1 cellular context compared by ENCODE assay signal in the genomic region with DNA sequence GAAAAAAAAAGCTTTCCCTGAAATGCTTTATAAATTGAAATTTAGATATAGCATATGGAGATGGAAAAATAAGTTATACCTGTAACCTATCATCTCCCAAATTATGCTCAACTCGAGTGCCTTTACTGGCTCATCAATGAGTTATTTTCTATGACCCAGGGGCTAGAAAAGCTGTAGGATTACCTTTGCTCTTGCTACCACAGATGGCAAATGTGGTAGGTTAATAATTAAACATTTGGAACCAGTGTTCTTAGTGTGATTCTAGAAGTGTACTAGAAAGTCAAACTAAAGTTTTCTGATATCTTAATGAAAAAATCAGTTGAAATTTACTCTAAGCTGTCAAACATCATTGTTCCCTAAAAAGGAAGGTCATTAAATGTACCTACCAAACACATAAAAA.
TF ChIP-seq lines count a peak whose summit lies in the region.

No MANE protein-coding gene starts in this region.

TF ChIP-seq in GM12878, 131 proteins besides CTCF, POLR2A, EP300 and RAD21:
- no peak for TF ChIP-seq CREB1 (IDR thresholded peaks at IDR 0.05; ENCODE audit: low read depth)
- TF ChIP-seq RCOR1 (conservative IDR thresholded peaks at IDR 0.05; ENCODE audit: low read depth, low read length), result no peak
- TF ChIP-seq IRF4 (IDR thresholded peaks at IDR 0.05; ENCODE audit: low read depth, low read length), result no peak
- no peak for TF ChIP-seq HDGF (IDR thresholded peaks at IDR 0.05)
- no peak for TF ChIP-seq MYB (IDR thresholded peaks at IDR 0.05; ENCODE audit: borderline replicate concordance, low read depth, low read length)
- TF ChIP-seq ZSCAN29 (IDR thresholded peaks at IDR 0.05), result no peak
- TF ChIP-seq, protein P1, sequence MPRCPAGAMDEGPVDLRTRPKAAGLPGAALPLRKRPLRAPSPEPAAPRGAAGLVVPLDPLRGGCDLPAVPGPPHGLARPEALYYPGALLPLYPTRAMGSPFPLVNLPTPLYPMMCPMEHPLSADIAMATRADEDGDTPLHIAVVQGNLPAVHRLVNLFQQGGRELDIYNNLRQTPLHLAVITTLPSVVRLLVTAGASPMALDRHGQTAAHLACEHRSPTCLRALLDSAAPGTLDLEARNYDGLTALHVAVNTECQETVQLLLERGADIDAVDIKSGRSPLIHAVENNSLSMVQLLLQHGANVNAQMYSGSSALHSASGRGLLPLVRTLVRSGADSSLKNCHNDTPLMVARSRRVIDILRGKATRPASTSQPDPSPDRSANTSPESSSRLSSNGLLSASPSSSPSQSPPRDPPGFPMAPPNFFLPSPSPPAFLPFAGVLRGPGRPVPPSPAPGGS (IDR thresholded peaks at IDR 0.05; ENCODE audit: borderline replicate concordance, insufficient read depth, low read depth, low read length, poor library complexity, severe bottlenecking), result no peak
- no peak for TF ChIP-seq NR2C1 (IDR thresholded peaks at IDR 0.05)
- TF ChIP-seq, protein P2, sequence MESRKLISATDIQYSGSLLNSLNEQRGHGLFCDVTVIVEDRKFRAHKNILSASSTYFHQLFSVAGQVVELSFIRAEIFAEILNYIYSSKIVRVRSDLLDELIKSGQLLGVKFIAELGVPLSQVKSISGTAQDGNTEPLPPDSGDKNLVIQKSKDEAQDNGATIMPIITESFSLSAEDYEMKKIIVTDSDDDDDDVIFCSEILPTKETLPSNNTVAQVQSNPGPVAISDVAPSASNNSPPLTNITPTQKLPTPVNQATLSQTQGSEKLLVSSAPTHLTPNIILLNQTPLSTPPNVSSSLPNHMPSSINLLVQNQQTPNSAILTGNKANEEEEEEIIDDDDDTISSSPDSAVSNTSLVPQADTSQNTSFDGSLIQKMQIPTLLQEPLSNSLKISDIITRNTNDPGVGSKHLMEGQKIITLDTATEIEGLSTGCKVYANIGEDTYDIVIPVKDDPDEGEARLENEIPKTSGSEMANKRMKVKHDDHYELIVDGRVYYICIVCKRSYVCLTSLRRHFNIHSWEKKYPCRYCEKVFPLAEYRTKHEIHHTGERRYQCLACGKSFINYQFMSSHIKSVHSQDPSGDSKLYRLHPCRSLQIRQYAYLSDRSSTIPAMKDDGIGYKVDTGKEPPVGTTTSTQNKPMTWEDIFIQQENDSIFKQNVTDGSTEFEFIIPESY (IDR thresholded peaks at IDR 0.05), result no peak
- TF ChIP-seq PAX5 (IDR thresholded peaks at IDR 0.05; ENCODE audit: borderline replicate concordance, low read depth, low read length), result no peak
- no peak for TF ChIP-seq ZBED1 (IDR thresholded peaks at IDR 0.05; ENCODE audit: borderline replicate concordance)
- no peak for TF ChIP-seq TCF3 (IDR thresholded peaks at IDR 0.05; ENCODE audit: borderline replicate concordance, insufficient read depth, low read depth, low read length)
